In the genomic region with DNA sequence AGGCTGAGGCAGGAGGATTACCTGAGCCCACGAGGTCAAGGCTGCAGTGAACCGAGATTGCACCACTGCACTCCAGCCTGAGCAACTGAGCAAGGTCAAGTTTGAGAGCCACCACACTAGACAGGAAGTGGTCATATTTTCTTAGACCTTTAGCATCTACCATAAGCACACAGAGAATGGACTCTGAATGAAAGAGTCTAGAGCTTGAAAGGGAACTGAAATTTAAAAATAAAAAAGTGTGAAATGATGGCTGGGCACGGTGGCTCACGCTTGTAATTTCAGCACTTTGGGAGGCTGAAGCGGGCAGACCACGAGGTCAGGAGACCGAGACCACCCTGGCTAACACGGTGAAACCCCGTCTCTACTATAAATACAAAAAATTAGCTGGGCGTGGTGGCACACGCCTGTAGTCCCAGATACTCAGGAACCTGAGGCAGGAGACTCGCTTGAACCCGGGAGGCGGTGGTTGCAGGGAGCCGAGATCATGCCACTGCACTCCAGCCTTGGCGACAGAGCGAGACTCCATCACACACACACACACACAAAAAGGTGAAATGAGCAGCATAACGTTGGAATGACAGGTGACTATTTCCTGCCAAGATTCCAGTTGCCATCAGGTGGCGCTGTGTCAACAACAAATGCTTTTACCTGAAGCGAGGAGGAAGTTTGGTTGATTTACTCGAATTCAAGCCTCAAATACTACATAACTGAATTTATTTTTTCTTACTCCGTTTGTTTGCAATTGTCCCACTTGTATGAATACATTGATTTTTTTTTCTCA, we compare ENCODE assay signal across 8 cellular contexts. TPM values are rescaled to one million over a fixed set of nuclear protein-coding genes. Genes with fewer than 3 reads are reported as not detected.
A peak's percentile ranks its signal among the peaks of the same experiment; 100 is the strongest.
DNase-seq lines count a peak whose midpoint lies in the region; ATAC-seq lines count a peak whose summit lies in the region.

No MANE protein-coding gene starts in this region.

- H3K27ac Mint-ChIP-seq in activated CD4-positive, alpha-beta memory T cell treated with anti-CD3 and anti-CD28 coated beads, Interleukin-2, amount 10 ng/mL, durations not matched to agents 7 days and 5 days: peak overlapping the region; percentile 10
- peak overlapping the region; percentile 64 for H3K27ac Mint-ChIP-seq in memory B cell

- peak; percentile 85 for ATAC-seq in GM19023 (IDR thresholded peaks at IDR 0.05; ENCODE audit: unreplicated experiment)
- ATAC-seq in HG03196 (IDR thresholded peaks at IDR 0.05; ENCODE audit: unreplicated experiment): peak; percentile 64
- ATAC-seq in memory B cell (ENCODE audit: low read depth): peak; percentile 86

- peaks cover 16% of the 10 kb centered on the region for H3K4me1 Mint-ChIP-seq in activated CD4-positive, alpha-beta memory T cell treated with anti-CD3 and anti-CD28 coated beads, Interleukin-2, amount 10 ng/mL, durations not matched to agents 7 days and 5 days
- peaks cover 14% of the 10 kb centered on the region for H3K4me1 Mint-ChIP-seq in memory B cell

- no peaks in the 10 kb centered on the region for H3K36me3 Mint-ChIP-seq in activated CD4-positive, alpha-beta memory T cell treated with anti-CD3 and anti-CD28 coated beads, Interleukin-2, amount 10 ng/mL, durations not matched to agents 7 days and 5 days (ENCODE audit: low read depth)
- H3K36me3 Mint-ChIP-seq in memory B cell: no peaks in the 10 kb centered on the region

- DNase-seq in Ammon's horn (ENCODE audit: low spot score): peak; percentile 88
- DNase-seq in NCI-H446 treated with DMSO at 0.1 percent for 48 hours (lab: John Stamatoyannopoulos, UW): peak; percentile 60
- peak; percentile 87 for DNase-seq in activated CD4-positive, alpha-beta memory T cell treated with anti-CD3 and anti-CD28 coated beads, Interleukin-2, amount 10 ng/mL, durations not matched to agents 7 days and 5 days
- DNase-seq in effector CD8-positive, alpha-beta T cell (lab: John Stamatoyannopoulos, UW): peak; percentile 61
- DNase-seq in memory B cell (ENCODE audit: low spot score in 2 of 2): peak; percentile 67 to 69
- peak; percentile 76 for DNase-seq in stimulated activated CD8-positive, alpha-beta memory T cell treated with anti-CD3 and anti-CD28 coated beads, Interleukin-15, amount 100 ng/mL, for 1 hour (ENCODE audit: low read depth)

- H3K9me3 Mint-ChIP-seq in activated CD4-positive, alpha-beta memory T cell treated with anti-CD3 and anti-CD28 coated beads, Interleukin-2, amount 10 ng/mL, durations not matched to agents 7 days and 5 days: no peaks in the 10 kb centered on the region
- H3K9me3 Mint-ChIP-seq in memory B cell: no peaks in the 10 kb centered on the region

- peak overlapping the region; percentile 18 for H3K4me3 Mint-ChIP-seq in activated CD4-positive, alpha-beta memory T cell treated with anti-CD3 and anti-CD28 coated beads, Interleukin-2, amount 10 ng/mL, durations not matched to agents 7 days and 5 days
- peak overlapping the region; percentile 83 for H3K4me3 Mint-ChIP-seq in memory B cell

- H3K27me3 Mint-ChIP-seq in activated CD4-positive, alpha-beta memory T cell treated with anti-CD3 and anti-CD28 coated beads, Interleukin-2, amount 10 ng/mL, durations not matched to agents 7 days and 5 days: peaks cover 8% of the 10 kb centered on the region
- H3K27me3 Mint-ChIP-seq in memory B cell: peaks cover 4% of the 10 kb centered on the region

- CTCF ChIA-PET in activated CD4-positive, alpha-beta memory T cell treated with anti-CD3 and anti-CD28 coated beads, Interleukin-2, amount 10 ng/mL, durations not matched to agents 7 days and 5 days (lab: Charles Lee): interaction anchor here (0.6 to 2.4 kb wide), 28 partner anchors 8 to 838 kb away, joined by 3 to 23 read pairs (median 4); partner anchors contain the start of genes JAK2, PLGRKT and RCL1

- POLR2A ChIA-PET in activated CD4-positive, alpha-beta memory T cell treated with anti-CD3 and anti-CD28 coated beads, Interleukin-2, amount 10 ng/mL, durations not matched to agents 7 days and 5 days (lab: Charles Lee): interaction anchor here (0.5 to 1.7 kb wide), 2 partner anchors 82 to 223 kb away, joined by 3 to 8 read pairs; partner anchors contain the start of gene JAK2

RNA-seq across cellular contexts. Expression of gene AK3, which starts 21.3 kb away (rescaled TPM):
- total RNA-seq in activated CD4-positive, alpha-beta memory T cell treated with anti-CD3 and anti-CD28 coated beads, Interleukin-2, amount 10 ng/mL, durations not matched to agents 7 days and 5 days: 10 to 100 TPM; 34.0 to 34.6 TPM

RNA-seq across cellular contexts. Expression of gene RCL1, which starts 30.4 kb away (rescaled TPM):
- total RNA-seq in activated CD4-positive, alpha-beta memory T cell treated with anti-CD3 and anti-CD28 coated beads, Interleukin-2, amount 10 ng/mL, durations not matched to agents 7 days and 5 days: 10 to 100 TPM; 11.5 to 12.3 TPM

Comparison
In these comparisons a context has a peak if more than half of its experiments do, and no peak if none do; other contexts are left out.
1. Peak in every context shown above with its lines: DNase-seq and ATAC-seq.